Comparison of ENCODE assay signal across 8 cellular contexts in genomic region chr19:2950286-2951124, GRCh38. TPM values are rescaled to one million over a fixed set of nuclear protein-coding genes. Genes with fewer than 3 reads are reported as not detected.
DNase-seq lines count a peak whose midpoint lies in the region; ATAC-seq and TF ChIP-seq lines count a peak whose summit lies in the region.

No MANE protein-coding gene starts in this region.

- no peaks in the 10 kb centered on the region for H3K36me3 ChIP-seq in adipocyte (ENCODE audit: control insufficient read depth, insufficient read depth, low read length, severe bottlenecking)
- H3K36me3 ChIP-seq in ovary, result no peaks in the 10 kb centered on the region
- no peaks in the 10 kb centered on the region for H3K36me3 ChIP-seq in thyroid gland

- peak; percentile 95 for ATAC-seq in HG02763 (IDR thresholded peaks at IDR 0.05; ENCODE audit: unreplicated experiment)
- ATAC-seq in Right ventricle myocardium superior (ENCODE audit: poor library complexity), result peak; percentile 98

- DNase-seq in NCI-H1417 (lab: John Stamatoyannopoulos, UW) (peak; percentile 99 to 100 (median 100)), SW 1271 (lab: John Stamatoyannopoulos, UW) (peak; percentile 92 to 99), adipocyte (ENCODE audit: low read depth) (peak; percentile 100), Right ventricle myocardium superior (peak; percentile 100), ovary (peak; percentile 100), thyroid gland (peak; percentile 100)

- 0 to 1% (median 1%) methylated on average over 53 of the region's 53 CpGs for WGBS in ovary, 3 donors
- 0 to 1% methylated on average over 33 to 40 of the region's 53 CpGs for WGBS in thyroid gland, 2 donors

- H3K27me3 ChIP-seq in adipocyte (replicated peaks; ENCODE audit: control insufficient read depth, insufficient read depth, low read length), result no peaks in the 10 kb centered on the region
- no peaks in the 10 kb centered on the region for H3K27me3 ChIP-seq in ovary
- H3K27me3 ChIP-seq in thyroid gland, result no peaks in the 10 kb centered on the region

- H3K4me3 ChIP-seq in GM12875 (ENCODE audit: low read depth, low read length) (peak overlapping the region; percentile 80), adipocyte (ENCODE audit: low read length) (peak overlapping the region; percentile 92), ovary (peak overlapping the region; percentile 91), thyroid gland (replicated peaks in 1 of 3) (peak overlapping the region; percentile 19 to 68 (median 62))

- H3K4me1 ChIP-seq in adipocyte (ENCODE audit: control insufficient read depth, insufficient read depth, low read length) (peaks cover 33% of the 10 kb centered on the region), ovary (ENCODE audit: insufficient read depth) (peaks cover 3% of the 10 kb centered on the region), thyroid gland (peaks cover 22 to 35% of the 10 kb centered on the region in 2 donors)

- TF ChIP-seq POLR2A in ovary (IDR thresholded peaks at IDR 0.05) (peak; percentile 96), thyroid gland (IDR thresholded peaks at IDR 0.05) (peak; percentile 66 to 88)

- H3K27ac ChIP-seq in ovary (peak overlapping the region; percentile 83 to 94), thyroid gland (peak overlapping the region; percentile 83 to 98 (median 94))

- TF ChIP-seq CTCF in GM12875 (IDR thresholded peaks at IDR 0.05; ENCODE audit: borderline replicate concordance, insufficient read depth, low read depth, low read length) (no peak), ovary (IDR thresholded peaks at IDR 0.05) (peak in 2 of 3 donors; percentile 10 to 21), thyroid gland (IDR thresholded peaks at IDR 0.05) (no peak)

- H3K9me3 ChIP-seq in adipocyte (ENCODE audit: control insufficient read depth, low read length) (no peaks in the 10 kb centered on the region), ovary (no peaks in the 10 kb centered on the region), thyroid gland (no peaks in the 10 kb centered on the region)

- TF ChIP-seq EP300 in ovary (IDR thresholded peaks at IDR 0.05), result peak; percentile 18

- peak overlapping the region; percentile 95 for H3K9ac ChIP-seq in adipocyte (ENCODE audit: low read length)

- intact Hi-C loops in Right ventricle myocardium superior (cut with DNase I) (loop anchor here (5.0 kb wide), 1 partner anchor 212 kb away; no protein-coding TSS in a partner anchor), ovary (cut with DNase I) (loop anchor here (10.0 kb wide), 4 partner anchors 124 to 204 kb away; no protein-coding TSS in a partner anchor), thyroid gland (cut with DNase I) (loop anchor here (5.0 to 10.0 kb wide), 2 partner anchors 157 to 214 kb away; no protein-coding TSS in a partner anchor)

RNA-seq across cellular contexts. Expression of gene ZNF77, which starts 5.7 kb away (rescaled TPM):
- total RNA-seq in Right ventricle myocardium superior (2.1 TPM), ovary (1 to 10 TPM; 3.0 to 7.4 (median 6.1) TPM), thyroid gland (1 to 10 TPM; 5.1 to 7.0 (median 6.2) TPM)
- 1 to 10 TPM; 4.0 to 5.2 TPM for polyA plus RNA-seq in ovary

RNA-seq across cellular contexts. Expression of gene TLE6, which starts 26.9 kb away (rescaled TPM):
- 0.70 TPM for total RNA-seq in Right ventricle myocardium superior
- total RNA-seq in ovary, result 1 to 10 TPM in 2 of 7 donors, under 1 TPM in 5; 0.41 to 1.2 (median 0.79) TPM
- 1 to 10 TPM in 1 of 2 donors, under 1 TPM in 1; 0.70 to 1.2 TPM for polyA plus RNA-seq in ovary
- 10 to 100 TPM in 3 of 4 donors, 1 to 10 TPM in 1; 2.4 to 20.7 (median 11.6) TPM for total RNA-seq in thyroid gland

RNA-seq across cellular contexts. Expression of gene ZNF57, which starts 49.8 kb away (rescaled TPM):
- total RNA-seq in Right ventricle myocardium superior (3.5 TPM), ovary (1 to 10 TPM; 3.7 to 6.5 (median 5.1) TPM), thyroid gland (1 to 10 TPM; 3.1 to 4.8 (median 3.6) TPM)
- polyA plus RNA-seq in ovary, result 1 to 10 TPM; 4.7 TPM

Comparison
In these comparisons a context has a peak if more than half of its experiments do, and no peak if none do; other contexts are left out.
1. Peak in every context shown above with its lines: DNase-seq, ATAC-seq, H3K4me3 ChIP-seq and H3K27ac ChIP-seq.
2. CTCF ChIP-seq: peak in ovary (2 of 3); none in GM12875 (single experiment) and thyroid gland (0 of 6).